In genomic region chr21:33856893-33857527, GRCh38 we compare ENCODE assay signal across 18 cellular contexts.
"Had no signal": no experiment of that assay in that cellular context is flagged by ENCODE, and none has a peak within 500 bp of the region (broad histone marks: within the 10 kb centered on the region; RNA-seq: fewer than 3 reads in every experiment).

No MANE protein-coding gene starts in this region.

- H3K4me3 Mint-ChIP-seq: activated CD4-positive, alpha-beta memory T cell treated with anti-CD3 and anti-CD28 coated beads, Interleukin-2, amount 10 ng/mL, durations not matched to agents 7 days and 5 days; activated CD8-positive, alpha-beta memory T cell treated with anti-CD3 and anti-CD28 coated beads, Interleukin-2, amount 10 ng/mL, durations not matched to agents 7 days and 5 days; activated naive CD8-positive, alpha-beta T cell; dendritic cell treated with granulocyte-macrophage colony-stimulating factor and Interleukin-4, amounts not matched to agents 40 ng/mL and 50 ng/mL, for 4 days; neural progenitor cell had no signal

- H3K36me3 Mint-ChIP-seq: activated CD8-positive, alpha-beta memory T cell treated with anti-CD3 and anti-CD28 coated beads, Interleukin-2, amount 10 ng/mL, durations not matched to agents 7 days and 5 days; activated naive CD8-positive, alpha-beta T cell; naive B cell had no signal

- H3K9ac ChIP-seq: neural progenitor cell had no signal

- ATAC-seq: activated CD8-positive, alpha-beta memory T cell treated with anti-CD3 and anti-CD28 coated beads, Interleukin-2, amount 10 ng/mL, durations not matched to agents 7 days and 5 days; esophagus mucosa; heart right ventricle; left ventricle myocardium superior; stimulated activated naive CD8-positive, alpha-beta T cell treated with anti-CD3 and anti-CD28 coated beads, Interleukin-15, Interleukin-2, amounts not matched to agents 100 U/mL and 50 U/mL, for 24 hours had no signal

- H3K9me3 Mint-ChIP-seq: activated CD4-positive, alpha-beta memory T cell treated with anti-CD3 and anti-CD28 coated beads, Interleukin-2, amount 10 ng/mL, durations not matched to agents 7 days and 5 days; dendritic cell treated with granulocyte-macrophage colony-stimulating factor and Interleukin-4, amounts not matched to agents 40 ng/mL and 50 ng/mL, for 4 days; naive B cell; neural progenitor cell had no signal

- H3K27ac Mint-ChIP-seq: activated CD4-positive, alpha-beta memory T cell treated with anti-CD3 and anti-CD28 coated beads, Interleukin-2, amount 10 ng/mL, durations not matched to agents 7 days and 5 days; activated CD8-positive, alpha-beta memory T cell treated with anti-CD3 and anti-CD28 coated beads, Interleukin-2, amount 10 ng/mL, durations not matched to agents 7 days and 5 days; activated naive CD8-positive, alpha-beta T cell; dendritic cell treated with granulocyte-macrophage colony-stimulating factor and Interleukin-4, amounts not matched to agents 40 ng/mL and 50 ng/mL, for 4 days; naive B cell had no signal

- H3K27me3 ChIP-seq: heart right ventricle, neural progenitor cell, tibial artery, uterus had no signal

- H3K4me3 ChIP-seq: heart right ventricle, neural progenitor cell, tibial artery, uterus had no signal

- H3K36me3 ChIP-seq: heart right ventricle, neural progenitor cell, tibial artery, uterus had no signal

- DNase-seq: activated CD4-positive, alpha-beta memory T cell treated with anti-CD3 and anti-CD28 coated beads, Interleukin-2, amount 10 ng/mL, durations not matched to agents 7 days and 5 days; activated CD4-positive, alpha-beta T cell treated with anti-CD3 and anti-CD28 coated beads for 48 hours; activated CD4-positive, CD25-positive, alpha-beta regulatory T cell; activated CD8-positive, alpha-beta memory T cell treated with anti-CD3 and anti-CD28 coated beads, Interleukin-2, amount 10 ng/mL, durations not matched to agents 7 days and 5 days; amniotic stem cell; effector CD8-positive, alpha-beta T cell; heart right ventricle; kidney glomerular epithelial cell; left ventricle myocardium superior; naive B cell; stimulated activated naive CD8-positive, alpha-beta T cell treated with anti-CD3 and anti-CD28 coated beads, Interleukin-15, Interleukin-2, amounts not matched to agents 100 U/mL and 50 U/mL, for 24 hours; substantia nigra; tibial artery; uterus had no signal

- H3K4me1 ChIP-seq: uterus had no signal

- H3K9me3 ChIP-seq: heart right ventricle, tibial artery, uterus had no signal

- H3K4me1 Mint-ChIP-seq: activated CD4-positive, alpha-beta memory T cell treated with anti-CD3 and anti-CD28 coated beads, Interleukin-2, amount 10 ng/mL, durations not matched to agents 7 days and 5 days; activated CD8-positive, alpha-beta memory T cell treated with anti-CD3 and anti-CD28 coated beads, Interleukin-2, amount 10 ng/mL, durations not matched to agents 7 days and 5 days; naive B cell had no signal

- H2AFZ ChIP-seq: neural progenitor cell had no signal

- H3K27me3 Mint-ChIP-seq: activated naive CD8-positive, alpha-beta T cell; dendritic cell treated with granulocyte-macrophage colony-stimulating factor and Interleukin-4, amounts not matched to agents 40 ng/mL and 50 ng/mL, for 4 days had no signal

- H3K4me2 ChIP-seq: neural progenitor cell had no signal

- H3K27ac ChIP-seq: heart right ventricle, neural progenitor cell, tibial artery, uterus had no signal
